Comparison of ENCODE assay signal across 19 cellular contexts in genomic region chrX:39935414-39936064, GRCh38.
DNase-seq lines count a peak whose midpoint lies in the region; ATAC-seq, FAIRE-seq and TF ChIP-seq lines count a peak whose summit lies in the region.
"Had no signal": no experiment of that assay in that cellular context is flagged by ENCODE, and none has a peak within 500 bp of the region (broad histone marks: within the 10 kb centered on the region; RNA-seq: fewer than 3 reads in every experiment).

No MANE protein-coding gene starts in this region.

- in situ Hi-C loops in K562 (cut with MboI), result no loop called here

- no peak overlapping the region for H3K4me2 ChIP-seq in K562 (ENCODE audit: insufficient read depth, low read length)
- H3K4me2 ChIP-seq in keratinocyte (ENCODE audit: control insufficient read depth, extremely low read depth, insufficient read depth, low read depth, low read length), result peak overlapping the region; percentile 5
- H3K4me2 ChIP-seq: smooth muscle cell had no signal

- H3K4me3 ChIP-seq in K562, result no peak overlapping the region
- H3K4me3 ChIP-seq in keratinocyte (ENCODE audit: control insufficient read depth in 2 of 3, extremely low read depth in 1 of 3, insufficient read depth in 2 of 3, low read depth in 1 of 3, low read length in 3 of 3), result no peak overlapping the region
- H3K4me3 ChIP-seq in MG63, result no peak overlapping the region
- H3K4me3 ChIP-seq: lower lobe of right lung, smooth muscle cell, thoracic aorta had no signal

- H3K36me3 ChIP-seq in K562 (ENCODE audit: control insufficient read depth, insufficient read depth, low read length) (no peaks in the 10 kb centered on the region), keratinocyte (ENCODE audit: control insufficient read depth in 2 of 2, extremely low read depth in 1 of 2, insufficient read depth in 2 of 2, low read length in 2 of 2) (no peaks in the 10 kb centered on the region), MG63 (no peaks in the 10 kb centered on the region)
- H3K36me3 ChIP-seq: lower lobe of right lung, thoracic aorta had no signal

- POLR2A ChIA-PET in K562 (lab: Yijun Ruan, JAX), result interaction anchor here (0.7 kb wide), 1 partner anchor 428 kb away, joined by 4 read pairs; no protein-coding TSS in a partner anchor

- TF ChIP-seq EP300 in Ishikawa (IDR thresholded peaks at IDR 0.05; ENCODE audit: borderline replicate concordance), result no peak
- no peak for TF ChIP-seq EP300 in K562 (IDR thresholded peaks at IDR 0.05; ENCODE audit: low read length)

- H3K9ac ChIP-seq in K562 (ENCODE audit: insufficient read depth in 1 of 2, low read depth in 2 of 2, low read length in 2 of 2), result no peak overlapping the region
- H3K9ac ChIP-seq in keratinocyte (ENCODE audit: control insufficient read depth, extremely low read depth, insufficient read depth, low read length), result no peak overlapping the region

- H3K4me1 ChIP-seq in K562 (replicated peaks in 1 of 2; ENCODE audit: control insufficient read depth in 2 of 2, insufficient read depth in 2 of 2, low read length in 2 of 2), result peaks cover 0 to 16% of the 10 kb centered on the region in 2 experiments; a peak in 3 of 5 replicates
- peaks cover 8% of the 10 kb centered on the region for H3K4me1 ChIP-seq in keratinocyte (ENCODE audit: control insufficient read depth, extremely low read depth, insufficient read depth, low read length)
- H3K4me1 ChIP-seq: lower lobe of right lung had no signal

- TF ChIP-seq POLR2A in K562 (conservative IDR thresholded peaks at IDR 0.05), result no peak

- TF ChIP-seq RAD21 in Ishikawa (IDR thresholded peaks at IDR 0.05; ENCODE audit: low read depth), result peak; percentile 45; the same call in 1 of the 2 replicates
- TF ChIP-seq RAD21 in K562 (CRISPR knock-in tag; conservative IDR thresholded peaks at IDR 0.05 in 1 of 2, IDR thresholded peaks at IDR 0.05 in 1 of 2), result 0 out of 4 replicates have a peak, but pooled peaks of 1 of the 2 experiments have one; percentile 16

- CTCF ChIA-PET in K562 (lab: Yijun Ruan, JAX; ENCODE audit: low intra/inter-chr PET ratio), result no interaction called here

- no peaks in the 10 kb centered on the region for H3K27me3 ChIP-seq in K562 (ENCODE audit: control insufficient read depth in 2 of 2, insufficient read depth in 2 of 2, low read length in 2 of 2)
- H3K27me3 ChIP-seq in keratinocyte (ENCODE audit: control insufficient read depth, extremely low read depth, insufficient read depth, low read length), result no peaks in the 10 kb centered on the region
- H3K27me3 ChIP-seq in MG63, result no peaks in the 10 kb centered on the region

- dilution Hi-C loops in keratinocyte (cut with MboI; ENCODE audit: extremely low pct_ligation_motif_present, low sequenced_read_pairs), result no loop called here

- H3K9me3 ChIP-seq in K562 (replicated peaks; ENCODE audit: control insufficient read depth, insufficient read depth, low read depth, low read length) (no peaks in the 10 kb centered on the region), keratinocyte (ENCODE audit: control insufficient read depth, low read depth, low read length) (no peaks in the 10 kb centered on the region), MG63 (no peaks in the 10 kb centered on the region)
- H3K9me3 ChIP-seq: lower lobe of right lung, thoracic aorta had no signal

- FAIRE-seq in K562 (lab: Jason Lieb, UNC), result no peak
- FAIRE-seq in keratinocyte (lab: Jason Lieb, UNC), result no peak
- FAIRE-seq: D721Med, GM18507 had no signal

- intact Hi-C loops in K562 (cut with micrococcal nuclease), result no loop called here

- H3K9me1 ChIP-seq in K562 (ENCODE audit: control insufficient read depth, insufficient read depth, low read length), result no peaks in the 10 kb centered on the region
- H3K9me1 ChIP-seq in keratinocyte (ENCODE audit: control insufficient read depth, extremely low read depth, insufficient read depth, low read length), result no peaks in the 10 kb centered on the region

- peak; percentile 65 for ATAC-seq in K562
- ATAC-seq: activated CD4-positive, CD25-positive, alpha-beta regulatory T cell treated with anti-CD3 and anti-CD28 coated beads, Interleukin-2, amount 50 U/mL, for 24 hours; lower lobe of right lung; naive thymus-derived CD8-positive, alpha-beta T cell; T-helper 17 cell had no signal

- DNase-seq in Daoy (ENCODE audit: low read depth) (peak; percentile 73), K562 (ENCODE audit: extremely low read depth in 1 of 4, low spot score in 3 of 4) (peak in 1 of 4 experiments; percentile 15), keratinocyte (ENCODE audit: low read depth, low spot score) (no peak), AG20443 (ENCODE audit: low spot score) (no peak), hippocampal formation (lab: John Stamatoyannopoulos, UW) (no peak), MG63 (no peak), foreskin melanocyte (no peak)
- DNase-seq: activated naive CD4-positive, alpha-beta T cell treated with Interleukin-2 at 50 U/mL for 16 hours; lower lobe of right lung; MV-4-11; naive thymus-derived CD8-positive, alpha-beta T cell; NK-92 treated with Interleukin-12 subunit alpha and Interleukin-12 subunit beta, amount 100 ng/mL, for 24 hours; T-helper 17 cell had no signal

- no TSS peak for BruUV-seq in K562 (replicated peaks; lab: Mats Ljungman, UMichigan)

- 37% methylated on average over 16 of the region's 22 CpGs for WGBS in K562 (ENCODE audit: insufficient coverage, low coverage, missing lambda C conversion rate)

- no peaks in the 10 kb centered on the region for H3K79me2 ChIP-seq in K562 (ENCODE audit: control insufficient read depth, insufficient read depth, low read length)
- no peaks in the 10 kb centered on the region for H3K79me2 ChIP-seq in keratinocyte (ENCODE audit: control insufficient read depth, insufficient read depth, low read length)

- TF ChIP-seq CTCF in K562 (IDR thresholded peaks at IDR 0.05 in 2 of 3, conservative IDR thresholded peaks at IDR 0.05 in 1 of 3; ENCODE audit: insufficient read depth in 2 of 3, low read depth in 1 of 3, low read length in 3 of 3), result peak in 1 of 3 experiments; percentile 15; a peak in 1 of 6 replicates
- no peak for TF ChIP-seq CTCF in keratinocyte (optimal IDR thresholded peaks at IDR 0.05 in 1 of 3, IDR thresholded peaks at IDR 0.05 in 1 of 3, conservative IDR thresholded peaks at IDR 0.05 in 1 of 3; ENCODE audit: extremely low read depth in 1 of 3, insufficient read depth in 2 of 3, low read length in 3 of 3)

- no peak overlapping the region for H2AFZ ChIP-seq in K562 (ENCODE audit: low read depth, low read length)
- H2AFZ ChIP-seq in keratinocyte (ENCODE audit: control insufficient read depth, low read length), result peak overlapping the region; percentile 14

- no peak overlapping the region for H3K27ac ChIP-seq in K562 (ENCODE audit: extremely low read depth, low read depth, low read length)
- H3K27ac ChIP-seq in keratinocyte (ENCODE audit: control insufficient read depth, insufficient read depth, low read length), result no peak overlapping the region
- H3K27ac ChIP-seq: lower lobe of right lung, thoracic aorta had no signal

- H4K20me1 ChIP-seq in K562 (replicated peaks; ENCODE audit: control insufficient read depth, insufficient read depth, low read length), result no peaks in the 10 kb centered on the region
- no peaks in the 10 kb centered on the region for H4K20me1 ChIP-seq in keratinocyte (ENCODE audit: control insufficient read depth, extremely low read depth, insufficient read depth, low read length)

TF ChIP-seq in Ishikawa, 13 proteins besides CTCF, POLR2A, EP300 and RAD21:
- no peak for TF ChIP-seq TEAD4 (IDR thresholded peaks at IDR 0.05)
- no peak for TF ChIP-seq TAF1 (IDR thresholded peaks at IDR 0.05; ENCODE audit: low read depth)
- no peak for TF ChIP-seq NFIC (IDR thresholded peaks at IDR 0.05)
- no peak for TF ChIP-seq CREB1 (IDR thresholded peaks at IDR 0.05; ENCODE audit: low read depth)
- no peak for TF ChIP-seq CEBPB (IDR thresholded peaks at IDR 0.05)
- TF ChIP-seq ZBTB7A (IDR thresholded peaks at IDR 0.05; ENCODE audit: low read depth), result no peak
- TF ChIP-seq, protein P1, sequence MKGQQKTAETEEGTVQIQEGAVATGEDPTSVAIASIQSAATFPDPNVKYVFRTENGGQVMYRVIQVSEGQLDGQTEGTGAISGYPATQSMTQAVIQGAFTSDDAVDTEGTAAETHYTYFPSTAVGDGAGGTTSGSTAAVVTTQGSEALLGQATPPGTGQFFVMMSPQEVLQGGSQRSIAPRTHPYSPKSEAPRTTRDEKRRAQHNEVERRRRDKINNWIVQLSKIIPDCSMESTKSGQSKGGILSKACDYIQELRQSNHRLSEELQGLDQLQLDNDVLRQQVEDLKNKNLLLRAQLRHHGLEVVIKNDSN (IDR thresholded peaks at IDR 0.05), result no peak
- TF ChIP-seq, protein P2, sequence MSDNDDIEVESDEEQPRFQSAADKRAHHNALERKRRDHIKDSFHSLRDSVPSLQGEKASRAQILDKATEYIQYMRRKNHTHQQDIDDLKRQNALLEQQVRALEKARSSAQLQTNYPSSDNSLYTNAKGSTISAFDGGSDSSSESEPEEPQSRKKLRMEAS (IDR thresholded peaks at IDR 0.05), result no peak
- no peak for TF ChIP-seq YY1 (IDR thresholded peaks at IDR 0.05; ENCODE audit: low read depth)
- no peak for TF ChIP-seq TCF12 (IDR thresholded peaks at IDR 0.05; ENCODE audit: low read depth)
TF ChIP-seq in Ishikawa: peak in this region for 0.

TF ChIP-seq in K562, 482 proteins besides CTCF, POLR2A, EP300 and RAD21:
- no peak for TF ChIP-seq ZNF212 (CRISPR knock-in tag; IDR thresholded peaks at IDR 0.05)
- TF ChIP-seq, protein P3, sequence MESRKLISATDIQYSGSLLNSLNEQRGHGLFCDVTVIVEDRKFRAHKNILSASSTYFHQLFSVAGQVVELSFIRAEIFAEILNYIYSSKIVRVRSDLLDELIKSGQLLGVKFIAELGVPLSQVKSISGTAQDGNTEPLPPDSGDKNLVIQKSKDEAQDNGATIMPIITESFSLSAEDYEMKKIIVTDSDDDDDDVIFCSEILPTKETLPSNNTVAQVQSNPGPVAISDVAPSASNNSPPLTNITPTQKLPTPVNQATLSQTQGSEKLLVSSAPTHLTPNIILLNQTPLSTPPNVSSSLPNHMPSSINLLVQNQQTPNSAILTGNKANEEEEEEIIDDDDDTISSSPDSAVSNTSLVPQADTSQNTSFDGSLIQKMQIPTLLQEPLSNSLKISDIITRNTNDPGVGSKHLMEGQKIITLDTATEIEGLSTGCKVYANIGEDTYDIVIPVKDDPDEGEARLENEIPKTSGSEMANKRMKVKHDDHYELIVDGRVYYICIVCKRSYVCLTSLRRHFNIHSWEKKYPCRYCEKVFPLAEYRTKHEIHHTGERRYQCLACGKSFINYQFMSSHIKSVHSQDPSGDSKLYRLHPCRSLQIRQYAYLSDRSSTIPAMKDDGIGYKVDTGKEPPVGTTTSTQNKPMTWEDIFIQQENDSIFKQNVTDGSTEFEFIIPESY (CRISPR knock-in tag; IDR thresholded peaks at IDR 0.05), result peak; percentile 95
TF ChIP-seq in K562: peak in this region for 1.
